ENCODE assay signal across 8 cellular contexts in the genomic region with DNA sequence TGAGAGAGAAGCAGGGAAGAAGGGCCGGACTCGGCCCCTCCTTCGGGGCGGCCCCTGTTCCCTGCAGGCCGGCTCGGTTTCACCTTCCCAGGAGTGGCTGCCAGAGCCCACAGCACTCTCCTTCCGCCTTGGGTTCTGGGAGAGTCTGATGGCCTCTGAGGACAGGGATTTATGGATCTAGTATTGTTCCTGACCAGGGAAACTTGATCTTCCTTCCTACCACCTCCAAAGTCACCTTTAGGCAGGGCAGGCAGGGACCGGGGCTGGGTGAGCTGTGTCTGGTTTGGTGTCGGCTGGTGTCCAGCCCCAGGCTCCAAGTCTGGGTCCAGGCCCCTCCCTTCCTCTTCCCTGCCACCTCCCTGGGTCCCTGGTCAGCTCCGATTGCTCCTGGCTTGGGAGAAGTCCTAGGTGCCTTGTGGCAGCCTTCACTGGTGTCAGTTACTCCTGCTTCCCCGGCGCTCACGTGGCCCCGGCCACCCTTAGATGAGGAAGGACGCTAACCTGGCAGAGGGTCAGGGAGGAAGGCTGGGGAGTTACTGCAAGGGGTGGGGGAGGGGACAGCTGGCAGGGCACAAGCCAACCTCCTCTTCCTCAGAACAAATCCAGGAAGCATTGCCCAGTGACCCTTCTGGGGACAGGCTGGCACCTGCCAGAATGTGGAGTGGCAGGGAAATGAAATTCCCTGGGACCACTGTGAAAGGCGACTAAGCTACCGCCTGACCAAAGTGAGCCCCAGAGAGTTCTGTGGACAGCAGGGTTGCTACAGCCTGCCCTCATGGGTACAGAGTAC. TPM values are rescaled to one million over a fixed set of nuclear protein-coding genes. Genes with fewer than 3 reads are reported as not detected.
DNase-seq lines count a peak whose midpoint lies in the region; ATAC-seq, FAIRE-seq and TF ChIP-seq lines count a peak whose summit lies in the region.

No MANE protein-coding gene starts in this region.

- SMC1A ChIA-PET in GM12878 (lab: Charles Lee; ENCODE audit: uncharacterized antibody, unreplicated experiment): interaction anchor here (1.0 to 3.6 kb wide), 7 partner anchors 13 to 55 kb away, joined by 3 to 18 read pairs (median 4); a partner anchor contains a TSS

- TF ChIP-seq POLR2A in GM12878 (IDR thresholded peaks at IDR 0.05; ENCODE audit: low read depth, low read length): no peak

- DNase-seq in AML-193 (lab: John Stamatoyannopoulos, UW) (peak; percentile 54 to 62), GM12878 (ENCODE audit: low read depth, low spot score) (no peak), GM13977 (ENCODE audit: low spot score) (no peak), NCI-H1694 (lab: John Stamatoyannopoulos, UW) (no peak)

- H3K9me3 ChIP-seq in GM12878 (replicated peaks; ENCODE audit: control insufficient read depth, insufficient read depth, low read length) (no peaks in the 10 kb centered on the region), mucosa of rectum (ENCODE audit: control insufficient read depth in 2 of 2, low read length in 2 of 2) (no peaks in the 10 kb centered on the region)

- WGBS in GM12878 (ENCODE audit: insufficient coverage, insufficient replicate concordance, low lambda C conversion rate, missing lambda C conversion rate): 53% methylated on average over 17 of the region's 17 CpGs

- H3K9me3 Mint-ChIP-seq in IgD-negative memory B cell: no peaks in the 10 kb centered on the region

- peaks cover 15 to 45% (median 23%) of the 10 kb centered on the region in 3 donors for H3K4me1 Mint-ChIP-seq in IgD-negative memory B cell

- CTCF ChIA-PET in GM12878 (lab: Yijun Ruan, JAX): interaction anchor here (0.6 to 2.7 kb wide), 9 partner anchors 13 to 623 kb away, joined by 3 to 13 read pairs (median 4); a partner anchor contains a TSS

- no peaks in the 10 kb centered on the region for H3K79me2 ChIP-seq in GM12878 (ENCODE audit: control insufficient read depth, insufficient read depth, low read length)

- no peaks in the 10 kb centered on the region for H3K27me3 ChIP-seq in GM12878 (replicated peaks in 1 of 2; ENCODE audit: control insufficient read depth in 2 of 2, insufficient read depth in 2 of 2, low read length in 1 of 2)
- no peaks in the 10 kb centered on the region for H3K27me3 ChIP-seq in mucosa of rectum (ENCODE audit: control insufficient read depth in 2 of 2, insufficient read depth in 2 of 2, low read length in 2 of 2)

- ATAC-seq in GM12878: no peak
- no peak for ATAC-seq in HG02759 (IDR thresholded peaks at IDR 0.05; ENCODE audit: unreplicated experiment)
- ATAC-seq in GM21619 (IDR thresholded peaks at IDR 0.05; ENCODE audit: unreplicated experiment): no peak

- intact Hi-C loops in GM12878 (cut with micrococcal nuclease; ENCODE audit: unreplicated experiment): loop anchor here (2.0 to 10.0 kb wide), 3 partner anchors 18 to 48 kb away; a partner anchor contains a TSS

- RAD21 ChIA-PET in GM12878 (lab: Charles Lee; ENCODE audit: unreplicated experiment): interaction anchor here (0.6 to 4.2 kb wide), 8 partner anchors 17 to 72 kb away, joined by 3 to 35 read pairs (median 4); a partner anchor contains a TSS

- no peak for TF ChIP-seq EP300 in GM12878 (IDR thresholded peaks at IDR 0.05; ENCODE audit: borderline replicate concordance in 1 of 2, control insufficient read depth in 1 of 2, low read depth in 2 of 2, low read length in 2 of 2)

- H3K4me3 Mint-ChIP-seq in IgD-negative memory B cell: peak overlapping the region; percentile 73 to 95 (median 86)

- H3K4me3 ChIP-seq in GM12878 (peak overlapping the region; percentile 49; the same call in 1 of the 2 replicates), mucosa of rectum (ENCODE audit: low read length in 2 of 2) (no peak overlapping the region)

- no peak for TF ChIP-seq RAD21 in GM12878 (IDR thresholded peaks at IDR 0.05; ENCODE audit: insufficient read depth, low read depth, low read length)

- H3K36me3 ChIP-seq in GM12878 (ENCODE audit: control insufficient read depth in 2 of 2, insufficient read depth in 2 of 2, low read length in 1 of 2) (peaks cover 0 to 1% of the 10 kb centered on the region in 2 experiments; a peak in 3 of 4 replicates), mucosa of rectum (ENCODE audit: control insufficient read depth in 2 of 2, insufficient read depth in 2 of 2, low read length in 2 of 2) (peaks cover 3 to 19% of the 10 kb centered on the region in 2 donors)

- H3K27ac Mint-ChIP-seq in IgD-negative memory B cell: peak overlapping the region; percentile 95 to 99 (median 98)

- H4K20me1 ChIP-seq in GM12878 (ENCODE audit: control insufficient read depth, insufficient read depth): no peaks in the 10 kb centered on the region

- H3K4me1 ChIP-seq in GM12878 (ENCODE audit: control insufficient read depth, insufficient read depth, low read length): peaks cover 27% of the 10 kb centered on the region
- H3K4me1 ChIP-seq in mucosa of rectum (ENCODE audit: control insufficient read depth in 2 of 2, insufficient read depth in 2 of 2, low read length in 2 of 2): peaks cover 10 to 26% of the 10 kb centered on the region in 2 donors

- FAIRE-seq in GM12878 (lab: Jason Lieb, UNC): no peak

- H3K9ac ChIP-seq in GM12878 (ENCODE audit: control insufficient read depth, insufficient read depth, low read length): peak overlapping the region; percentile 76
- H3K9ac ChIP-seq in mucosa of rectum (ENCODE audit: low read depth in 1 of 2, low read length in 2 of 2): peak overlapping the region; percentile 41 to 53

- H3K27ac ChIP-seq in GM12878 (ENCODE audit: control insufficient read depth, insufficient read depth) (peak overlapping the region; percentile 94), mucosa of rectum (ENCODE audit: low read depth in 2 of 2, low read length in 2 of 2) (peak overlapping the region; percentile 78 to 88)

- in situ Hi-C loops in GM12878 (cut with MboI): no loop called here
- in situ Hi-C loops in GM13977 (cut with MboI; ENCODE audit: low pct_unique_long_range_greater_than_20kb, low sequenced_read_pairs, unreplicated experiment): no loop called here

- peak overlapping the region; percentile 54 for H2AFZ ChIP-seq in GM12878 (ENCODE audit: control insufficient read depth, low read depth, low read length)

- no TSS peak for BruUV-seq in GM12878 (replicated peaks; lab: Mats Ljungman, UMichigan)

- H3K36me3 Mint-ChIP-seq in IgD-negative memory B cell: peaks cover 3% of the 10 kb centered on the region

- POLR2A ChIA-PET in GM12878 (lab: Charles Lee): interaction anchor here (1.0 to 6.5 kb wide), 7 partner anchors 11 to 72 kb away, joined by 3 to 49 read pairs (median 4); a partner anchor contains a TSS

- no peaks in the 10 kb centered on the region for H3K27me3 Mint-ChIP-seq in IgD-negative memory B cell

- TF ChIP-seq CTCF in GM12878 (IDR thresholded peaks at IDR 0.05 in 2 of 3, conservative IDR thresholded peaks at IDR 0.05 in 1 of 3; ENCODE audit: control insufficient read depth in 2 of 3, extremely low read depth in 1 of 3, insufficient read depth in 1 of 3, low read depth in 3 of 3, low read length in 3 of 3) (no peak), GM13977 (IDR thresholded peaks at IDR 0.05; ENCODE audit: extremely low read depth, insufficient read depth, missing control alignments) (no peak)

- peak overlapping the region; percentile 83 for H3K4me2 ChIP-seq in GM12878 (ENCODE audit: control insufficient read depth, insufficient read depth)

RNA-seq across cellular contexts. Expression of a gene that starts 18.8 kb away (rescaled TPM):
- polyA plus RNA-seq in IgD-negative memory B cell (3.7 TPM), GM12878 (2011; rRNA removed) (0.29 and 0.39 TPM in 2 replicates), GM12878 (2014; fragmentation: Illumina TruSeq; extraction: Trizol) (0.11 and 0.79 TPM in 2 replicates), GM12878 (2014; fragmentation: Nextera tagmentation; extraction: Ambion mirVana) (under 1 TPM; 0.05 to 0.29 TPM), GM12878 (2014; rRNA removed) (2.6 and 3.5 TPM in 2 replicates), GM12878 (2016; fragmentation: Nextera tagmentation; extraction: Ambion mirVana) (1 to 10 TPM; 2.1 to 3.4 TPM)
- total RNA-seq in GM12878 (2013; cell fraction: nucleolus; rRNA removed): 3.1 and 3.4 TPM in 2 replicates
- total RNA-seq in GM12878 (2014; rRNA removed) (1.1 and 2.5 TPM in 2 replicates), GM12878 (2014; rRNA removed; fragmentation: Illumina TruSeq; extraction: Trizol) (0.37 and 0.81 TPM in 2 replicates), GM12878 (2021) (8.2 and 11.0 TPM in 2 replicates)
- 0.92 TPM for polyA plus RNA-seq in GM12878 (2011; ENCODE audit: low read depth)
- 0.88 and 1.2 TPM in 2 replicates for polyA plus RNA-seq in GM12878 (2011; cell fraction: cytosol; rRNA removed)
- 5.4 and 10.0 TPM in 2 replicates for polyA plus RNA-seq in GM12878 (2011; cell fraction: nucleus; rRNA removed)
- 5.3 and 6.1 TPM in 2 replicates for polyA plus RNA-seq in GM12878 (2012)
- 0.95 and 1.3 TPM in 2 replicates for polyA minus RNA-seq in GM12878 (2011; rRNA and poly(A)+ RNA removed)
- polyA minus RNA-seq in GM12878 (2011; cell fraction: cytosol; rRNA and poly(A)+ RNA removed): 4.8 and 6.2 TPM in 2 replicates
- 1.5 and 4.6 TPM in 2 replicates for polyA minus RNA-seq in GM12878 (2011; cell fraction: nucleus; rRNA and poly(A)+ RNA removed)

RNA-seq across cellular contexts. Expression of a gene that starts 35.0 kb away (rescaled TPM):
- 5.7 TPM for polyA plus RNA-seq in IgD-negative memory B cell
- 26.9 and 33.4 TPM in 2 replicates for total RNA-seq in GM12878 (2013; cell fraction: nucleolus; rRNA removed)
- total RNA-seq in GM12878 (2014; rRNA removed): 36.2 and 43.3 TPM in 2 replicates
- total RNA-seq in GM12878 (2014; rRNA removed; fragmentation: Illumina TruSeq; extraction: Trizol): 16.9 and 18.0 TPM in 2 replicates
- total RNA-seq in GM12878 (2021): 58.2 and 63.4 TPM in 2 replicates
- 10.8 TPM for polyA plus RNA-seq in GM12878 (2011; ENCODE audit: low read depth)
- 11.8 and 25.3 TPM in 2 replicates for polyA plus RNA-seq in GM12878 (2011; rRNA removed)
- polyA plus RNA-seq in GM12878 (2011; cell fraction: cytosol; rRNA removed): 27.7 and 41.9 TPM in 2 replicates
- polyA plus RNA-seq in GM12878 (2011; cell fraction: nucleus; rRNA removed): 248 and 296 TPM in 2 replicates
- 32.4 and 34.3 TPM in 2 replicates for polyA plus RNA-seq in GM12878 (2012)
- polyA plus RNA-seq in GM12878 (2014; fragmentation: Illumina TruSeq; extraction: Trizol): 11.9 and 20.9 TPM in 2 replicates
- polyA plus RNA-seq in GM12878 (2014; fragmentation: Nextera tagmentation; extraction: Ambion mirVana): under 1 TPM; 0.16 to 0.58 TPM
- polyA plus RNA-seq in GM12878 (2014; rRNA removed): 50.1 and 55.7 TPM in 2 replicates
- polyA plus RNA-seq in GM12878 (2016; fragmentation: Nextera tagmentation; extraction: Ambion mirVana): 10 to 100 TPM; 27.9 to 29.2 TPM
- polyA minus RNA-seq in GM12878 (2011; rRNA and poly(A)+ RNA removed): 32.3 TPM in 2 replicates
- polyA minus RNA-seq in GM12878 (2011; cell fraction: cytosol; rRNA and poly(A)+ RNA removed): 10.6 and 15.0 TPM in 2 replicates
- polyA minus RNA-seq in GM12878 (2011; cell fraction: nucleus; rRNA and poly(A)+ RNA removed): 33.1 and 49.4 TPM in 2 replicates

RNA-seq across cellular contexts. Expression of a gene that starts 40.7 kb away (rescaled TPM):
- polyA plus RNA-seq in IgD-negative memory B cell (0.65 TPM), GM12878 (2011; rRNA removed) (not detected in 2 replicates), GM12878 (2014; fragmentation: Illumina TruSeq; extraction: Trizol) (not detected in 2 replicates), GM12878 (2014; fragmentation: Nextera tagmentation; extraction: Ambion mirVana) (not detected), GM12878 (2014; rRNA removed) (0.16 TPM in 1 of 2 replicates, not detected in the other), GM12878 (2016; fragmentation: Nextera tagmentation; extraction: Ambion mirVana) (not detected)
- total RNA-seq in GM12878 (2013; cell fraction: nucleolus; rRNA removed): not detected in 2 replicates
- total RNA-seq in GM12878 (2014; rRNA removed) (not detected in 2 replicates), GM12878 (2014; rRNA removed; fragmentation: Illumina TruSeq; extraction: Trizol) (not detected in 2 replicates), GM12878 (2021) (not detected in 2 replicates)
- not detected for polyA plus RNA-seq in GM12878 (2011; ENCODE audit: low read depth)
- not detected in 2 replicates for polyA plus RNA-seq in GM12878 (2011; cell fraction: cytosol; rRNA removed)
- not detected in 2 replicates for polyA plus RNA-seq in GM12878 (2011; cell fraction: nucleus; rRNA removed)
- polyA plus RNA-seq in GM12878 (2012): not detected in 2 replicates
- not detected in 2 replicates for polyA minus RNA-seq in GM12878 (2011; rRNA and poly(A)+ RNA removed)
- polyA minus RNA-seq in GM12878 (2011; cell fraction: cytosol; rRNA and poly(A)+ RNA removed): not detected in 2 replicates
- polyA minus RNA-seq in GM12878 (2011; cell fraction: nucleus; rRNA and poly(A)+ RNA removed): not detected in 2 replicates

RNA-seq across cellular contexts. Expression of a gene that starts 44.3 kb away (rescaled TPM):
- polyA plus RNA-seq in IgD-negative memory B cell (58.3 TPM), GM12878 (2011; rRNA removed) (43.0 and 63.5 TPM in 2 replicates), GM12878 (2014; fragmentation: Illumina TruSeq; extraction: Trizol) (19.6 and 36.1 TPM in 2 replicates), GM12878 (2014; fragmentation: Nextera tagmentation; extraction: Ambion mirVana) (10 to 100 TPM in 1 of 2 experiments, 1 to 10 TPM in 1; 8.4 to 13.1 TPM), GM12878 (2014; rRNA removed) (40.8 and 43.0 TPM in 2 replicates), GM12878 (2016; fragmentation: Nextera tagmentation; extraction: Ambion mirVana) (10 to 100 TPM; 41.6 to 48.4 TPM)
- total RNA-seq in GM12878 (2013; cell fraction: nucleolus; rRNA removed): 30.7 and 34.5 TPM in 2 replicates
- total RNA-seq in GM12878 (2014; rRNA removed) (44.6 and 48.7 TPM in 2 replicates), GM12878 (2014; rRNA removed; fragmentation: Illumina TruSeq; extraction: Trizol) (26.3 and 30.0 TPM in 2 replicates), GM12878 (2021) (51.4 and 52.3 TPM in 2 replicates)
- 7.8 TPM for polyA plus RNA-seq in GM12878 (2011; ENCODE audit: low read depth)
- polyA plus RNA-seq in GM12878 (2011; cell fraction: cytosol; rRNA removed): 63.1 and 75.8 TPM in 2 replicates
- 51.9 and 54.3 TPM in 2 replicates for polyA plus RNA-seq in GM12878 (2011; cell fraction: nucleus; rRNA removed)
- polyA plus RNA-seq in GM12878 (2012): 15.1 and 16.4 TPM in 2 replicates
- polyA minus RNA-seq in GM12878 (2011; rRNA and poly(A)+ RNA removed): 25.6 and 49.2 TPM in 2 replicates
- 21.1 and 22.8 TPM in 2 replicates for polyA minus RNA-seq in GM12878 (2011; cell fraction: cytosol; rRNA and poly(A)+ RNA removed)
- 11.4 and 17.2 TPM in 2 replicates for polyA minus RNA-seq in GM12878 (2011; cell fraction: nucleus; rRNA and poly(A)+ RNA removed)

RNA-seq across cellular contexts. Expression of a gene that starts 49.1 kb away (rescaled TPM):
- not detected for polyA plus RNA-seq in IgD-negative memory B cell
- total RNA-seq in GM12878 (2013; cell fraction: nucleolus; rRNA removed): not detected in 2 replicates
- not detected in 2 replicates for total RNA-seq in GM12878 (2014; rRNA removed)
- not detected in 2 replicates for total RNA-seq in GM12878 (2014; rRNA removed; fragmentation: Illumina TruSeq; extraction: Trizol)
- not detected in 2 replicates for total RNA-seq in GM12878 (2021)
- polyA plus RNA-seq in GM12878 (2011; ENCODE audit: low read depth): not detected
- polyA plus RNA-seq in GM12878 (2011; rRNA removed): 0.04 TPM in 1 of 2 replicates, not detected in the other
- 0.13 and 0.15 TPM in 2 replicates for polyA plus RNA-seq in GM12878 (2011; cell fraction: cytosol; rRNA removed)
- polyA plus RNA-seq in GM12878 (2011; cell fraction: nucleus; rRNA removed): 0.09 TPM in 1 of 2 replicates, not detected in the other
- polyA plus RNA-seq in GM12878 (2012): 0.28 and 0.37 TPM in 2 replicates
- polyA plus RNA-seq in GM12878 (2014; fragmentation: Illumina TruSeq; extraction: Trizol): not detected in 2 replicates
- polyA plus RNA-seq in GM12878 (2014; fragmentation: Nextera tagmentation; extraction: Ambion mirVana): not detected
- not detected in 2 replicates for polyA plus RNA-seq in GM12878 (2014; rRNA removed)
- polyA plus RNA-seq in GM12878 (2016; fragmentation: Nextera tagmentation; extraction: Ambion mirVana): under 1 TPM in 1 of 2 experiments, not detected in 1; 0.44 TPM
- not detected in 2 replicates for polyA minus RNA-seq in GM12878 (2011; rRNA and poly(A)+ RNA removed)
- polyA minus RNA-seq in GM12878 (2011; cell fraction: cytosol; rRNA and poly(A)+ RNA removed): not detected in 2 replicates
- not detected in 2 replicates for polyA minus RNA-seq in GM12878 (2011; cell fraction: nucleus; rRNA and poly(A)+ RNA removed)

Comparison
In these comparisons a context has a peak if more than half of its experiments do, and no peak if none do; other contexts are left out.
1. DNase-seq: peak in AML-193 (2 of 2); none in GM12878 (single experiment), GM13977 (single experiment) and NCI-H1694 (single experiment).